In the genomic region with DNA sequence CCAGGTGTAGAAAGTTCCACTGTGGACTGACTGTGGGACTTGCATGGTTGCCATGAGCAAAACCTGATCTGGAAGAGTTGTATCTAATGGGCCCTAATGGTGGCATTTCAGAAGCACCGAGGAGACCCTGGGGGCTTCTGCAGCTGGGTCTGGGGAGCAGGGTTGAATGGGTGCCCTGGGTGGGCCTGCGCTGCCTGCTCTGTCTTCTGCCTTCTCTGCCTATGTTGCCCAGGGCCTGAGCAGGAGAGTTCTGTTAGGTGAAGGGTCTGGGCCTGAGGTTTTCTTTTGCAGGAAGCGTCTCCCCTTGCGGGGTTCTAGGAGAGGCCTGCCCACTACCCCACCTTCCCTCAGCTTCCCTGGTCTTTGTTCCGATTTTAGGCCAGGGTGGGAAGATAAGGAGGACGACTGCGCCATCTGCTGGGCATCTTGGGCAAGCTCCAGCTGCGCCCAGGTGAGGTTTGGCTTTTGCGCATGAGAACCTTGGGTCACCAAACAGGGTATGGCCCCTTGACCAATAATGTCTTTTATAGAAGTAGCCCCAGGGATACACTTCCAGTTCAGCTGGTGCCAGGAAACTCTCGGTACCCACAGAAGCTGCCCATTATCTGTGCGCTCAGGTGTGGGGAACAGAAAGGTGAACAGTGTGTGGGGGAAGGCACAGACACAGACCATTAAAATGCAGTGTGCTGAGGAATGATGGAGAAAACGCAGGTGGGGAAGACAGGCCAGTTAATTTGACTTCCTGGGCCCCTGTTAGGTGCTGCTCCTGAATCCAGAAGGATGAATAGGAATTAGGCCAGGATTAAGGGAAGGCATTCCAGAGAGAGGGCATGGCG, we compare ENCODE assay signal across 8 cellular contexts. TPM values are rescaled to one million over a fixed set of nuclear protein-coding genes. Genes with fewer than 3 reads are reported as not detected.
DNase-seq lines count a peak whose midpoint lies in the region; ATAC-seq and TF ChIP-seq lines count a peak whose summit lies in the region.
"Had no signal": no experiment of that assay in that cellular context is flagged by ENCODE, and none has a peak within 500 bp of the region (broad histone marks: within the 10 kb centered on the region; RNA-seq: fewer than 3 reads in every experiment).

No MANE protein-coding gene starts in this region.

- CTCF ChIA-PET in WTC11 (lab: Charles Lee), result interaction anchor here (0.5 to 5.9 kb wide), 43 partner anchors 8 to 848 kb away, joined by 3 to 109 read pairs (median 4); a partner anchor contains a TSS

- peaks cover 2% of the 10 kb centered on the region for H3K4me1 Mint-ChIP-seq in WTC11
- no peaks in the 10 kb centered on the region for H3K4me1 Mint-ChIP-seq in central memory CD8-positive, alpha-beta T cell

- peak; percentile 93 for TF ChIP-seq CTCF in GM12873 (IDR thresholded peaks at IDR 0.05; ENCODE audit: insufficient read depth, low read depth, low read length, missing control alignments)
- peak; percentile 82 for TF ChIP-seq CTCF in WTC11 (IDR thresholded peaks at IDR 0.05)
- TF ChIP-seq CTCF in left lung (IDR thresholded peaks at IDR 0.05), result peak; percentile 74 to 86

- no peaks in the 10 kb centered on the region for H3K9me3 ChIP-seq in left lung

- H3K27ac ChIP-seq in left lung, result no peak overlapping the region
- H3K27ac ChIP-seq: epithelial cell of prostate had no signal

- no peaks in the 10 kb centered on the region for H3K4me1 ChIP-seq in left lung

- H3K27ac Mint-ChIP-seq in WTC11, result no peak overlapping the region
- H3K27ac Mint-ChIP-seq in central memory CD8-positive, alpha-beta T cell (ENCODE audit: low read depth), result no peak overlapping the region

- POLR2A ChIA-PET in WTC11 (lab: Charles Lee), result interaction anchor here (0.5 kb wide), 1 partner anchor 777 kb away, joined by 4 read pairs; no protein-coding TSS in a partner anchor

- peak; percentile 29 for DNase-seq in NCI-H1694 (lab: John Stamatoyannopoulos, UW)
- DNase-seq in WTC11 (ENCODE audit: low spot score), result peak; percentile 80
- peak; percentile 25 to 29 for DNase-seq in central memory CD8-positive, alpha-beta T cell (ENCODE audit: low spot score in 2 of 2)
- DNase-seq in left lung, result peak in 1 of 2 donors; percentile 82
- DNase-seq in stimulated activated CD8-positive, alpha-beta memory T cell treated with anti-CD3 and anti-CD28 coated beads, Interleukin-15, amount 100 ng/mL, for 24 hours (ENCODE audit: low read depth), result peak; percentile 40

- no peaks in the 10 kb centered on the region for H3K9me3 Mint-ChIP-seq in WTC11
- no peaks in the 10 kb centered on the region for H3K9me3 Mint-ChIP-seq in central memory CD8-positive, alpha-beta T cell

- peaks cover 2% of the 10 kb centered on the region for H3K27me3 Mint-ChIP-seq in WTC11 (ENCODE audit: low read depth)
- peaks cover 32% of the 10 kb centered on the region for H3K27me3 Mint-ChIP-seq in central memory CD8-positive, alpha-beta T cell

- ATAC-seq in HG02610 (IDR thresholded peaks at IDR 0.05; ENCODE audit: unreplicated experiment), result peak; percentile 65
- ATAC-seq in WTC11, result peak; percentile 93
- no peak for ATAC-seq in central memory CD8-positive, alpha-beta T cell (replicated peaks; ENCODE audit: extremely low read depth, poor library complexity, severe bottlenecking)
- peak; percentile 90 for ATAC-seq in left lung

- no peak overlapping the region for H3K4me3 Mint-ChIP-seq in WTC11
- H3K4me3 Mint-ChIP-seq in central memory CD8-positive, alpha-beta T cell, result no peak overlapping the region

- peaks cover 0 to 12% of the 10 kb centered on the region in 2 donors for H3K27me3 ChIP-seq in left lung

- no peaks in the 10 kb centered on the region for H3K36me3 Mint-ChIP-seq in WTC11
- peaks cover 3% of the 10 kb centered on the region for H3K36me3 Mint-ChIP-seq in central memory CD8-positive, alpha-beta T cell (ENCODE audit: insufficient read depth)

- peaks cover 0 to 4% of the 10 kb centered on the region in 2 donors for H3K36me3 ChIP-seq in left lung

- H3K4me3 ChIP-seq in left lung, result no peak overlapping the region

- intact Hi-C loops in left lung (cut with DNase I), result loop anchor here in 1 of 2 donors (10.0 kb wide), 3 partner anchors 111 to 451 kb away; no protein-coding TSS in a partner anchor

TF ChIP-seq in WTC11, 78 proteins besides CTCF, POLR2A, EP300 and RAD21 (continues in another document):
- TF ChIP-seq NFATC4 (CRISPR knock-in tag; IDR thresholded peaks at IDR 0.05) (no peak), ZNF263 (CRISPR knock-in tag; IDR thresholded peaks at IDR 0.05; ENCODE audit: low read depth) (no peak), CBFB (CRISPR knock-in tag; IDR thresholded peaks at IDR 0.05; ENCODE audit: low read depth) (no peak), FOXP1 (CRISPR knock-in tag; IDR thresholded peaks at IDR 0.05; ENCODE audit: borderline replicate concordance) (no peak), KAT7 (CRISPR knock-in tag; IDR thresholded peaks at IDR 0.05; ENCODE audit: borderline replicate concordance) (no peak), GABPB1 (CRISPR knock-in tag; IDR thresholded peaks at IDR 0.05) (no peak), SMAD3 (CRISPR knock-in tag; IDR thresholded peaks at IDR 0.05; ENCODE audit: borderline replicate concordance) (no peak), OVOL2 (CRISPR knock-in tag; IDR thresholded peaks at IDR 0.05; ENCODE audit: borderline replicate concordance) (no peak), CREM (CRISPR knock-in tag; IDR thresholded peaks at IDR 0.05) (no peak), TEAD4 (CRISPR knock-in tag; IDR thresholded peaks at IDR 0.05) (no peak)
- TF ChIP-seq, protein P1, sequence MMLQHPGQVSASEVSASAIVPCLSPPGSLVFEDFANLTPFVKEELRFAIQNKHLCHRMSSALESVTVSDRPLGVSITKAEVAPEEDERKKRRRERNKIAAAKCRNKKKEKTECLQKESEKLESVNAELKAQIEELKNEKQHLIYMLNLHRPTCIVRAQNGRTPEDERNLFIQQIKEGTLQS (CRISPR knock-in tag; conservative IDR thresholded peaks at IDR 0.05), result no peak
- TF ChIP-seq, protein P2, sequence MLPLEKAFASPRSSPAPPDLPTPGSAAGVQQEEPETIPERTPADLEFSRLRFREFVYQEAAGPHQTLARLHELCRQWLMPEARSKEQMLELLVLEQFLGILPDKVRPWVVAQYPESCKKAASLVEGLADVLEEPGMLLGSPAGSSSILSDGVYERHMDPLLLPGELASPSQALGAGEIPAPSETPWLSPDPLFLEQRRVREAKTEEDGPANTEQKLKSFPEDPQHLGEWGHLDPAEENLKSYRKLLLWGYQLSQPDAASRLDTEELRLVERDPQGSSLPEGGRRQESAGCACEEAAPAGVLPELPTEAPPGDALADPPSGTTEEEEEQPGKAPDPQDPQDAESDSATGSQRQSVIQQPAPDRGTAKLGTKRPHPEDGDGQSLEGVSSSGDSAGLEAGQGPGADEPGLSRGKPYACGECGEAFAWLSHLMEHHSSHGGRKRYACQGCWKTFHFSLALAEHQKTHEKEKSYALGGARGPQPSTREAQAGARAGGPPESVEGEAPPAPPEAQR (CRISPR knock-in tag; IDR thresholded peaks at IDR 0.05), result no peak
- TF ChIP-seq, protein P3, sequence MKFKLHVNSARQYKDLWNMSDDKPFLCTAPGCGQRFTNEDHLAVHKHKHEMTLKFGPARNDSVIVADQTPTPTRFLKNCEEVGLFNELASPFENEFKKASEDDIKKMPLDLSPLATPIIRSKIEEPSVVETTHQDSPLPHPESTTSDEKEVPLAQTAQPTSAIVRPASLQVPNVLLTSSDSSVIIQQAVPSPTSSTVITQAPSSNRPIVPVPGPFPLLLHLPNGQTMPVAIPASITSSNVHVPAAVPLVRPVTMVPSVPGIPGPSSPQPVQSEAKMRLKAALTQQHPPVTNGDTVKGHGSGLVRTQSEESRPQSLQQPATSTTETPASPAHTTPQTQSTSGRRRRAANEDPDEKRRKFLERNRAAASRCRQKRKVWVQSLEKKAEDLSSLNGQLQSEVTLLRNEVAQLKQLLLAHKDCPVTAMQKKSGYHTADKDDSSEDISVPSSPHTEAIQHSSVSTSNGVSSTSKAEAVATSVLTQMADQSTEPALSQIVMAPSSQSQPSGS (CRISPR knock-in tag; IDR thresholded peaks at IDR 0.05; ENCODE audit: borderline replicate concordance, low read depth), result no peak
- TF ChIP-seq, protein P4, sequence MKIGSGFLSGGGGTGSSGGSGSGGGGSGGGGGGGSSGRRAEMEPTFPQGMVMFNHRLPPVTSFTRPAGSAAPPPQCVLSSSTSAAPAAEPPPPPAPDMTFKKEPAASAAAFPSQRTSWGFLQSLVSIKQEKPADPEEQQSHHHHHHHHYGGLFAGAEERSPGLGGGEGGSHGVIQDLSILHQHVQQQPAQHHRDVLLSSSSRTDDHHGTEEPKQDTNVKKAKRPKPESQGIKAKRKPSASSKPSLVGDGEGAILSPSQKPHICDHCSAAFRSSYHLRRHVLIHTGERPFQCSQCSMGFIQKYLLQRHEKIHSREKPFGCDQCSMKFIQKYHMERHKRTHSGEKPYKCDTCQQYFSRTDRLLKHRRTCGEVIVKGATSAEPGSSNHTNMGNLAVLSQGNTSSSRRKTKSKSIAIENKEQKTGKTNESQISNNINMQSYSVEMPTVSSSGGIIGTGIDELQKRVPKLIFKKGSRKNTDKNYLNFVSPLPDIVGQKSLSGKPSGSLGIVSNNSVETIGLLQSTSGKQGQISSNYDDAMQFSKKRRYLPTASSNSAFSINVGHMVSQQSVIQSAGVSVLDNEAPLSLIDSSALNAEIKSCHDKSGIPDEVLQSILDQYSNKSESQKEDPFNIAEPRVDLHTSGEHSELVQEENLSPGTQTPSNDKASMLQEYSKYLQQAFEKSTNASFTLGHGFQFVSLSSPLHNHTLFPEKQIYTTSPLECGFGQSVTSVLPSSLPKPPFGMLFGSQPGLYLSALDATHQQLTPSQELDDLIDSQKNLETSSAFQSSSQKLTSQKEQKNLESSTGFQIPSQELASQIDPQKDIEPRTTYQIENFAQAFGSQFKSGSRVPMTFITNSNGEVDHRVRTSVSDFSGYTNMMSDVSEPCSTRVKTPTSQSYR (CRISPR knock-in tag; IDR thresholded peaks at IDR 0.05), result no peak
- TF ChIP-seq, protein P5, sequence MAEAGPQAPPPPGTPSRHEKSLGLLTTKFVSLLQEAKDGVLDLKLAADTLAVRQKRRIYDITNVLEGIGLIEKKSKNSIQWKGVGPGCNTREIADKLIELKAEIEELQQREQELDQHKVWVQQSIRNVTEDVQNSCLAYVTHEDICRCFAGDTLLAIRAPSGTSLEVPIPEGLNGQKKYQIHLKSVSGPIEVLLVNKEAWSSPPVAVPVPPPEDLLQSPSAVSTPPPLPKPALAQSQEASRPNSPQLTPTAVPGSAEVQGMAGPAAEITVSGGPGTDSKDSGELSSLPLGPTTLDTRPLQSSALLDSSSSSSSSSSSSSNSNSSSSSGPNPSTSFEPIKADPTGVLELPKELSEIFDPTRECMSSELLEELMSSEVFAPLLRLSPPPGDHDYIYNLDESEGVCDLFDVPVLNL (CRISPR knock-in tag; IDR thresholded peaks at IDR 0.05; ENCODE audit: borderline replicate concordance, low read depth), result no peak

RNA-seq across cellular contexts. Expression of a gene that starts 23.2 kb away (rescaled TPM):
- total RNA-seq in WTC11 (2021), result 26.1 to 33.3 TPM (median 27.1 TPM) in 3 replicates
- 10 to 100 TPM; 76.0 to 87.2 TPM for total RNA-seq in left lung

RNA-seq across cellular contexts. Expression of a gene that starts 30.1 kb away (rescaled TPM):
- total RNA-seq in WTC11 (2021), result 3.9 to 4.6 TPM (median 4.0 TPM) in 3 replicates
- total RNA-seq in left lung, result 10 to 100 TPM; 22.2 to 27.0 TPM
